Comparison of ENCODE assay signal across 20 cellular contexts in genomic region chr10:86950349-86950748, GRCh38. TPM values are rescaled to one million over a fixed set of nuclear protein-coding genes. Genes with fewer than 3 reads are reported as not detected.
A peak's percentile ranks its signal among the peaks of the same experiment; 100 is the strongest.
DNase-seq lines count a peak whose midpoint lies in the region; ATAC-seq and TF ChIP-seq lines count a peak whose summit lies in the region.
"Had no signal": no experiment of that assay in that cellular context is flagged by ENCODE, and none has a peak within 500 bp of the region (broad histone marks: within the 10 kb centered on the region; RNA-seq: fewer than 3 reads in every experiment).

No MANE protein-coding gene starts in this region.

- TF ChIP-seq CTCF in CD4-positive, alpha-beta T cell (IDR thresholded peaks at IDR 0.05), result no peak

- ATAC-seq in CD4-positive, alpha-beta T cell (ENCODE audit: poor library complexity), result peak; percentile 51
- ATAC-seq in activated T-helper 17 cell treated with anti-CD3 and anti-CD28 coated beads, Interleukin-2, amount 50 U/mL, for 72 hours (replicated peaks), result no peak
- no peak for ATAC-seq in naive thymus-derived CD4-positive, alpha-beta T cell
- ATAC-seq: left lobe of liver, SK-N-SH treated with all-trans-retinoic acid at 6 μM for 48 hours had no signal

- H3K36me3 ChIP-seq in CD8-positive, alpha-beta memory T cell (ENCODE audit: insufficient read depth, low read length), result no peaks in the 10 kb centered on the region
- H3K36me3 ChIP-seq in naive thymus-derived CD4-positive, alpha-beta T cell (ENCODE audit: control insufficient read depth in 2 of 3, insufficient read depth in 3 of 3, low read length in 3 of 3), result no peaks in the 10 kb centered on the region
- H3K36me3 ChIP-seq: ascending aorta, Peyer's patch had no signal

- peak overlapping the region; percentile 80 for H3K27ac Mint-ChIP-seq in CD4-positive, alpha-beta T cell
- H3K27ac Mint-ChIP-seq in CD8-positive, alpha-beta memory T cell, result peak overlapping the region; percentile 25 to 90 (median 66)
- H3K27ac Mint-ChIP-seq in activated T-helper 17 cell treated with anti-CD3 and anti-CD28 coated beads, Interleukin-2, amount 50 U/mL, for 72 hours, result peak overlapping the region; percentile 81
- H3K27ac Mint-ChIP-seq in naive thymus-derived CD4-positive, alpha-beta T cell, result peak overlapping the region; percentile 88 to 99 (median 97)

- peak overlapping the region; percentile 7 for H3K4me3 Mint-ChIP-seq in CD4-positive, alpha-beta T cell
- H3K4me3 Mint-ChIP-seq in CD8-positive, alpha-beta memory T cell, result peak overlapping the region in 4 of 7 donors; percentile 1 to 75 (median 42)
- H3K4me3 Mint-ChIP-seq in activated T-helper 17 cell treated with anti-CD3 and anti-CD28 coated beads, Interleukin-2, amount 50 U/mL, for 72 hours, result peak overlapping the region; percentile 25
- peak overlapping the region; percentile 0 to 82 (median 74) for H3K4me3 Mint-ChIP-seq in naive thymus-derived CD4-positive, alpha-beta T cell

- H3K4me1 Mint-ChIP-seq in CD4-positive, alpha-beta T cell (ENCODE audit: low read depth), result peaks cover 14% of the 10 kb centered on the region
- H3K4me1 Mint-ChIP-seq in CD8-positive, alpha-beta memory T cell, result peaks cover 8 to 13% (median 12%) of the 10 kb centered on the region in 3 donors
- peaks cover 12% of the 10 kb centered on the region for H3K4me1 Mint-ChIP-seq in activated T-helper 17 cell treated with anti-CD3 and anti-CD28 coated beads, Interleukin-2, amount 50 U/mL, for 72 hours
- peaks cover 14 to 40% (median 26%) of the 10 kb centered on the region in 7 donors for H3K4me1 Mint-ChIP-seq in naive thymus-derived CD4-positive, alpha-beta T cell

- no peak for DNase-seq in CD4-positive, alpha-beta T cell
- no peak for DNase-seq in CD8-positive, alpha-beta memory T cell
- DNase-seq in naive thymus-derived CD4-positive, alpha-beta T cell, result peak in 5 of 9 donors; percentile 37 to 53 (median 42)
- DNase-seq in pons (ENCODE audit: low spot score) (no peak), SW 1271 (lab: John Stamatoyannopoulos, UW) (no peak), NCI-H1417 treated with DMSO at 0.1 percent for 48 hours (lab: John Stamatoyannopoulos, UW) (no peak)
- DNase-seq: effector CD4-positive, alpha-beta T cell; Kasumi-1; NCI-H1092 treated with DMSO at 0.1 percent for 48 hours; NCI-H2081 treated with DMSO at 0.1 percent for 48 hours; NCI-H446 treated with DMSO at 0.1 percent for 48 hours; Peyer's patch; retina; stimulated activated CD4-positive, alpha-beta T cell treated with anti-CD3 and anti-CD28 coated beads, Interleukin-12 subunit alpha, Interleukin-12 subunit beta, amount 100 ng/mL, for 4 hours had no signal

- H3K4me1 ChIP-seq in CD8-positive, alpha-beta memory T cell (ENCODE audit: insufficient read depth, low read length), result peaks cover 17% of the 10 kb centered on the region
- peaks cover 3 to 20% of the 10 kb centered on the region in 2 donors for H3K4me1 ChIP-seq in naive thymus-derived CD4-positive, alpha-beta T cell (ENCODE audit: control insufficient read depth in 2 of 2, insufficient read depth in 2 of 2, low read length in 2 of 2)
- H3K4me1 ChIP-seq: Caco-2, Peyer's patch had no signal

- intact Hi-C loops in CD4-positive, alpha-beta T cell (cut with DNase I, micrococcal nuclease), result no loop called here
- intact Hi-C loops in naive thymus-derived CD4-positive, alpha-beta T cell (cut with micrococcal nuclease), result loop anchor here in 1 of 2 donors (1.0 kb wide), 2 partner anchors 16 to 21 kb away; no protein-coding TSS in a partner anchor

- H3K27me3 ChIP-seq in CD4-positive, alpha-beta T cell (ENCODE audit: control insufficient read depth, insufficient read depth, low read length), result no peaks in the 10 kb centered on the region
- H3K27me3 ChIP-seq in CD8-positive, alpha-beta memory T cell (ENCODE audit: insufficient read depth, low read length, poor library complexity, severe bottlenecking), result no peaks in the 10 kb centered on the region
- H3K27me3 ChIP-seq in naive thymus-derived CD4-positive, alpha-beta T cell (ENCODE audit: control insufficient read depth in 2 of 2, insufficient read depth in 2 of 2, low read length in 2 of 2), result no peaks in the 10 kb centered on the region
- H3K27me3 ChIP-seq: ascending aorta, Peyer's patch had no signal

- POLR2A ChIA-PET in CD4-positive, alpha-beta T cell (lab: Charles Lee), result interaction anchor here (0.8 to 1.3 kb wide), 2 partner anchors 19 to 21 kb away, joined by 3 to 5 read pairs; no protein-coding TSS in a partner anchor
- POLR2A ChIA-PET in CD8-positive, alpha-beta memory T cell (lab: Charles Lee), result no interaction called here
- POLR2A ChIA-PET in naive thymus-derived CD4-positive, alpha-beta T cell (lab: Charles Lee), result interaction anchor here (0.7 to 1.8 kb wide), 8 partner anchors 8 to 414 kb away, joined by 3 to 8 read pairs (median 5); partner anchors contain the start of gene ADIRF

- peaks cover 5% of the 10 kb centered on the region for H3K27me3 Mint-ChIP-seq in CD4-positive, alpha-beta T cell
- H3K27me3 Mint-ChIP-seq in CD8-positive, alpha-beta memory T cell, result peaks cover 4 to 6% of the 10 kb centered on the region in 2 donors
- H3K27me3 Mint-ChIP-seq in activated T-helper 17 cell treated with anti-CD3 and anti-CD28 coated beads, Interleukin-2, amount 50 U/mL, for 72 hours, result no peaks in the 10 kb centered on the region
- peaks cover 0 to 6% (median 0%) of the 10 kb centered on the region in 5 donors for H3K27me3 Mint-ChIP-seq in naive thymus-derived CD4-positive, alpha-beta T cell

- H3K36me3 Mint-ChIP-seq in CD4-positive, alpha-beta T cell (ENCODE audit: low read depth), result peaks cover 4% of the 10 kb centered on the region
- H3K36me3 Mint-ChIP-seq in CD8-positive, alpha-beta memory T cell, result peaks cover 0 to 15% (median 4%) of the 10 kb centered on the region in 3 donors
- H3K36me3 Mint-ChIP-seq in activated T-helper 17 cell treated with anti-CD3 and anti-CD28 coated beads, Interleukin-2, amount 50 U/mL, for 72 hours (ENCODE audit: low read depth), result no peaks in the 10 kb centered on the region
- H3K36me3 Mint-ChIP-seq in naive thymus-derived CD4-positive, alpha-beta T cell, result peaks cover 3 to 14% (median 10%) of the 10 kb centered on the region in 5 donors

- H3K4me3 ChIP-seq in CD8-positive, alpha-beta memory T cell (ENCODE audit: low read length), result peak overlapping the region; percentile 25
- H3K4me3 ChIP-seq in naive thymus-derived CD4-positive, alpha-beta T cell (ENCODE audit: low read length), result peak overlapping the region; percentile 6
- H3K4me3 ChIP-seq: ascending aorta, Peyer's patch had no signal

- H3K9me3 Mint-ChIP-seq in CD4-positive, alpha-beta T cell, result peaks cover 2% of the 10 kb centered on the region
- H3K9me3 Mint-ChIP-seq in CD8-positive, alpha-beta memory T cell, result peaks cover 9 to 14% (median 12%) of the 10 kb centered on the region in 5 donors
- H3K9me3 Mint-ChIP-seq in activated T-helper 17 cell treated with anti-CD3 and anti-CD28 coated beads, Interleukin-2, amount 50 U/mL, for 72 hours, result peaks cover 9% of the 10 kb centered on the region
- H3K9me3 Mint-ChIP-seq in naive thymus-derived CD4-positive, alpha-beta T cell, result peaks cover 4 to 30% (median 13%) of the 10 kb centered on the region in 11 donors

- peak overlapping the region; percentile 51 for H3K27ac ChIP-seq in CD4-positive, alpha-beta T cell (ENCODE audit: low read depth, low read length)
- H3K27ac ChIP-seq in CD8-positive, alpha-beta memory T cell (ENCODE audit: low read depth, low read length), result no peak overlapping the region
- H3K27ac ChIP-seq in naive thymus-derived CD4-positive, alpha-beta T cell (ENCODE audit: low read depth, low read length), result peak overlapping the region; percentile 58
- H3K27ac ChIP-seq: Peyer's patch had no signal

- CTCF ChIA-PET in CD4-positive, alpha-beta T cell (lab: Charles Lee), result interaction anchor here (0.6 kb wide), 1 partner anchor 11 kb away, joined by 3 read pairs; no protein-coding TSS in a partner anchor
- CTCF ChIA-PET in CD8-positive, alpha-beta memory T cell (lab: Charles Lee), result interaction anchor here (1.1 to 2.5 kb wide), 3 partner anchors 8 to 13 kb away, joined by 4 to 7 read pairs (median 4); no protein-coding TSS in a partner anchor
- CTCF ChIA-PET in naive thymus-derived CD4-positive, alpha-beta T cell (lab: Charles Lee), result interaction anchor here (0.8 to 1.7 kb wide), 4 partner anchors 9 to 17 kb away, joined by 4 to 6 read pairs (median 6); partner anchors contain the start of gene ADIRF

- H3K9me3 ChIP-seq in CD4-positive, alpha-beta T cell (ENCODE audit: control insufficient read depth, low read length), result no peaks in the 10 kb centered on the region
- no peaks in the 10 kb centered on the region for H3K9me3 ChIP-seq in CD8-positive, alpha-beta memory T cell (ENCODE audit: low read length)
- no peaks in the 10 kb centered on the region for H3K9me3 ChIP-seq in naive thymus-derived CD4-positive, alpha-beta T cell (ENCODE audit: control insufficient read depth in 2 of 3, low read length in 3 of 3)
- H3K9me3 ChIP-seq: ascending aorta, Peyer's patch had no signal

RNA-seq across cellular contexts. Expression of gene MMRN2, which starts 7.1 kb away (rescaled TPM):
- total RNA-seq in CD4-positive, alpha-beta T cell, result 1 to 10 TPM in 1 of 2 experiments, under 1 TPM in 1; 0.47 to 1.8 TPM
- not detected for total RNA-seq in CD8-positive, alpha-beta memory T cell
- not detected for polyA plus RNA-seq in CD8-positive, alpha-beta memory T cell
- under 1 TPM in 1 of 2 donors, not detected in 1; 0.98 TPM for total RNA-seq in activated T-helper 17 cell treated with anti-CD3 and anti-CD28 coated beads, Interleukin-2, amount 50 U/mL, for 72 hours
- under 1 TPM in 2 of 5 experiments, not detected in 3; 0.50 to 0.86 TPM for total RNA-seq in naive thymus-derived CD4-positive, alpha-beta T cell
- under 1 TPM; 0.18 to 0.34 TPM for polyA plus RNA-seq in naive thymus-derived CD4-positive, alpha-beta T cell

RNA-seq across cellular contexts. Expression of gene SNCG, which starts 8.1 kb away (rescaled TPM):
- total RNA-seq in CD4-positive, alpha-beta T cell, result not detected
- not detected for total RNA-seq in CD8-positive, alpha-beta memory T cell
- polyA plus RNA-seq in CD8-positive, alpha-beta memory T cell, result not detected
- total RNA-seq in activated T-helper 17 cell treated with anti-CD3 and anti-CD28 coated beads, Interleukin-2, amount 50 U/mL, for 72 hours, result not detected
- total RNA-seq in naive thymus-derived CD4-positive, alpha-beta T cell, result under 1 TPM in 1 of 5 experiments, not detected in 4; 0.45 TPM
- not detected for polyA plus RNA-seq in naive thymus-derived CD4-positive, alpha-beta T cell

RNA-seq across cellular contexts. Expression of gene ADIRF, which starts 17.9 kb away (rescaled TPM):
- total RNA-seq in CD4-positive, alpha-beta T cell, result not detected
- not detected for total RNA-seq in CD8-positive, alpha-beta memory T cell
- polyA plus RNA-seq in CD8-positive, alpha-beta memory T cell, result not detected
- total RNA-seq in activated T-helper 17 cell treated with anti-CD3 and anti-CD28 coated beads, Interleukin-2, amount 50 U/mL, for 72 hours, result not detected
- total RNA-seq in naive thymus-derived CD4-positive, alpha-beta T cell, result under 1 TPM in 1 of 5 experiments, not detected in 4; 0.56 TPM
- polyA plus RNA-seq in naive thymus-derived CD4-positive, alpha-beta T cell, result under 1 TPM in 1 of 2 donors, not detected in 1; 0.64 TPM
- total RNA-seq: Caco-2, H4 had no signal

Comparison
In these comparisons a context has a peak if more than half of its experiments do, and no peak if none do; other contexts are left out.
1. DNase-seq: peak in naive thymus-derived CD4-positive, alpha-beta T cell (5 of 9); none in CD4-positive, alpha-beta T cell (0 of 10), CD8-positive, alpha-beta memory T cell (0 of 5), pons (single experiment), SW 1271 (0 of 2) and NCI-H1417 treated with DMSO at 0.1 percent for 48 hours (single experiment).
2. H3K4me3 Mint-ChIP-seq: peak in every context shown above with its lines; median percentile 74 in naive thymus-derived CD4-positive, alpha-beta T cell; 42 in CD8-positive, alpha-beta memory T cell; 25 in activated T-helper 17 cell treated with anti-CD3 and anti-CD28 coated beads, Interleukin-2, amount 50 U/mL, for 72 hours; 7 in CD4-positive, alpha-beta T cell.
3. Peak in every context shown above with its lines, with median percentiles within 50 percentile points of each other: H3K27ac Mint-ChIP-seq.